8 cellular contexts compared by ENCODE assay signal in the genomic region with DNA sequence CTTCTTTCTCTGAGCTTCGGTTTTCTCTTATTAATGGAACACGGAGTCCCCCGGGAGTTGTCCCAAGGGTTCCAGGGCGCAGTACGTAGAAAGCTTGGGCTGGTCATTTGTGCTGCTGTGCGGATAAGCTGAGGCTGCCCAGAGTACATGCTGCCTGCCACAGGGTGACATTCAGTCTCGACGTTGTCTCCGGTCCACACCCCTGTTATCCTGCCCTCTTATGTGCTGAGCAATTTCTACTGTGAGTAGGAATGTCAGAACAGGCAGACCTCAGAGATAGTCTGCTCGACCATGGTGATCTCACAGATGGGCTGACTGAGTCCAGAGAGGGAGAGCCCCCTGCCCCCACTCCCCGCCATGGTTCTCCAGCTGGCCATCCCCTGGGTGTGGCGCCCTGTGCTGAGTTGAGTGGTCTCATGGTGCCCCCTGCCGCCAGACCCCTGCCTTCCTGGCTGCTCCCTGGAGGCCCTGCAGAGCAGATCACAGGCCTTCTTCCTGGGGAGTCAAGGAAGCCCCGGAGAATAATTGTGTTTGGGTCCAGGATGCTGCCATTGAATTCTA.
DNase-seq lines count a peak whose midpoint lies in the region; ATAC-seq, FAIRE-seq and TF ChIP-seq lines count a peak whose summit lies in the region.

No MANE protein-coding gene starts in this region.

- peaks cover 16% of the 10 kb centered on the region for H3K4me1 Mint-ChIP-seq in nephron progenitor cell

- TF ChIP-seq CTCF in fibroblast of pulmonary artery (IDR thresholded peaks at IDR 0.05; ENCODE audit: low read length, missing control alignments) (peak; percentile 52), nephron progenitor cell (IDR thresholded peaks at IDR 0.05) (peak; percentile 60), lower leg skin (IDR thresholded peaks at IDR 0.05) (no peak)

- no peak overlapping the region for H3K27ac Mint-ChIP-seq in nephron progenitor cell

- no peaks in the 10 kb centered on the region for H3K9me3 Mint-ChIP-seq in nephron progenitor cell

- intact Hi-C loops in lower leg skin (cut with DNase I; ENCODE audit: low total_unique reads): no loop called here

- DNase-seq in D341Med (ENCODE audit: low spot score) (peak; percentile 77), SJCRH30 (peak; percentile 42 to 43), fibroblast of pulmonary artery (ENCODE audit: low read depth) (peak; percentile 50), nephron progenitor cell (peak; percentile 75), urothelium cell line (ENCODE audit: low spot score) (no peak), hippocampal formation (lab: John Stamatoyannopoulos, UW) (no peak), lower leg skin (ENCODE audit: low spot score in 2 of 2) (no peak)

- no peaks in the 10 kb centered on the region for H3K4me1 ChIP-seq in SJCRH30

- no peak for FAIRE-seq in urothelium cell line (lab: Jason Lieb, UNC)

- WGBS in lower leg skin, 2 donors: 71 to 73% methylated on average over 14 of the region's 14 CpGs

- H3K9me3 ChIP-seq in SJCRH30 (replicated peaks): no peaks in the 10 kb centered on the region

- no peak for TF ChIP-seq POLR2A in lower leg skin (IDR thresholded peaks at IDR 0.05)

- H3K36me3 ChIP-seq in SJCRH30: peaks cover 19% of the 10 kb centered on the region

- no peak for ATAC-seq in GM19397 (IDR thresholded peaks at IDR 0.05; ENCODE audit: unreplicated experiment)

- H3K27ac ChIP-seq in SJCRH30: no peak overlapping the region

- H3K4me3 ChIP-seq in SJCRH30 (no peak overlapping the region), fibroblast of pulmonary artery (replicated peaks; ENCODE audit: low read depth, low read length) (no peak overlapping the region), lower leg skin (ENCODE audit: low read depth, poor library complexity, severe bottlenecking) (no peak overlapping the region)

- H3K27me3 Mint-ChIP-seq in nephron progenitor cell (ENCODE audit: low read depth, poor library complexity): no peaks in the 10 kb centered on the region

- H3K4me3 Mint-ChIP-seq in nephron progenitor cell: no peak overlapping the region

- no peaks in the 10 kb centered on the region for H3K27me3 ChIP-seq in SJCRH30

- H3K36me3 Mint-ChIP-seq in nephron progenitor cell (ENCODE audit: low read depth): no peaks in the 10 kb centered on the region

Comparison
In these comparisons a context has a peak if more than half of its experiments do, and no peak if none do; other contexts are left out.
1. DNase-seq: peak in D341Med (single experiment), SJCRH30 (2 of 2), fibroblast of pulmonary artery (single experiment) and nephron progenitor cell (single experiment); none in urothelium cell line (single experiment), hippocampal formation (0 of 2) and lower leg skin (0 of 2).
2. CTCF ChIP-seq: peak in fibroblast of pulmonary artery (single experiment) and nephron progenitor cell (single experiment); none in lower leg skin (0 of 3).